In genomic region chr3:64792458-64792857, GRCh38 we compare ENCODE assay signal across 16 cellular contexts.
"Had no signal": no experiment of that assay in that cellular context is flagged by ENCODE, and none has a peak within 500 bp of the region (broad histone marks: within the 10 kb centered on the region; RNA-seq: fewer than 3 reads in every experiment).

No MANE protein-coding gene starts in this region.

- H3K27ac Mint-ChIP-seq: endodermal cell; immature natural killer cell; naive thymus-derived CD4-positive, alpha-beta T cell; nephron progenitor cell; stimulated activated effector memory CD8-positive, alpha-beta T cell treated with anti-CD3 and anti-CD28 coated beads, Interleukin-12 subunit alpha, Interleukin-12 subunit beta, amount 100 ng/mL, for 72 hours; stimulated activated naive CD8-positive, alpha-beta T cell treated with anti-CD3 and anti-CD28 coated beads, Interleukin-15, Interleukin-2, amounts not matched to agents 100 ng/mL and 50 ng/mL, for 24 hours had no signal

- H3K4me1 ChIP-seq: colonic mucosa, psoas muscle, upper lobe of left lung had no signal

- DNase-seq: colonic mucosa; dermis blood vessel endothelial cell; endodermal cell; gastrocnemius medialis; immature natural killer cell; naive thymus-derived CD4-positive, alpha-beta T cell; nephron progenitor cell; psoas muscle; retina; stimulated activated CD4-positive, alpha-beta T cell treated with anti-CD3 and anti-CD28 coated beads, Interleukin-4, amount 100 ng/mL, for 1 hour; stimulated activated CD8-positive, alpha-beta memory T cell treated with anti-CD3 and anti-CD28 coated beads, Interleukin-4, amount 100 ng/mL, for 48 hours; tibial artery; upper lobe of left lung; uterus had no signal

- ATAC-seq: gastrocnemius medialis; naive thymus-derived CD4-positive, alpha-beta T cell; psoas muscle; stimulated activated effector memory CD8-positive, alpha-beta T cell treated with anti-CD3 and anti-CD28 coated beads, Interleukin-12 subunit alpha, Interleukin-12 subunit beta, amount 100 ng/mL, for 72 hours had no signal

- H3K4me1 Mint-ChIP-seq: immature natural killer cell; naive thymus-derived CD4-positive, alpha-beta T cell; stimulated activated effector memory CD8-positive, alpha-beta T cell treated with anti-CD3 and anti-CD28 coated beads, Interleukin-12 subunit alpha, Interleukin-12 subunit beta, amount 100 ng/mL, for 72 hours had no signal

- H3K9me3 ChIP-seq: colonic mucosa, gastrocnemius medialis, psoas muscle, tibial artery, upper lobe of left lung, uterus had no signal

- H3K4me3 ChIP-seq: colonic mucosa, gastrocnemius medialis, psoas muscle, tibial artery, upper lobe of left lung, uterus had no signal

- H3K36me3 ChIP-seq: colonic mucosa, gastrocnemius medialis, tibial artery, upper lobe of left lung, uterus had no signal

- H3K27me3 Mint-ChIP-seq: naive thymus-derived CD4-positive, alpha-beta T cell; stimulated activated naive CD8-positive, alpha-beta T cell treated with anti-CD3 and anti-CD28 coated beads, Interleukin-15, Interleukin-2, amounts not matched to agents 100 ng/mL and 50 ng/mL, for 24 hours had no signal

- H3K27me3 ChIP-seq: colonic mucosa, gastrocnemius medialis, tibial artery, upper lobe of left lung, uterus had no signal

- H3K4me3 Mint-ChIP-seq: endodermal cell; immature natural killer cell; naive thymus-derived CD4-positive, alpha-beta T cell; nephron progenitor cell; stimulated activated effector memory CD8-positive, alpha-beta T cell treated with anti-CD3 and anti-CD28 coated beads, Interleukin-12 subunit alpha, Interleukin-12 subunit beta, amount 100 ng/mL, for 72 hours; stimulated activated naive CD8-positive, alpha-beta T cell treated with anti-CD3 and anti-CD28 coated beads, Interleukin-15, Interleukin-2, amounts not matched to agents 100 ng/mL and 50 ng/mL, for 24 hours had no signal

- H3K27ac ChIP-seq: colonic mucosa, gastrocnemius medialis, psoas muscle, tibial artery, upper lobe of left lung, uterus had no signal

- H3K9me3 Mint-ChIP-seq: endodermal cell; nephron progenitor cell; stimulated activated naive CD8-positive, alpha-beta T cell treated with anti-CD3 and anti-CD28 coated beads, Interleukin-15, Interleukin-2, amounts not matched to agents 100 ng/mL and 50 ng/mL, for 24 hours had no signal

- H3K36me3 Mint-ChIP-seq: naive thymus-derived CD4-positive, alpha-beta T cell; stimulated activated effector memory CD8-positive, alpha-beta T cell treated with anti-CD3 and anti-CD28 coated beads, Interleukin-12 subunit alpha, Interleukin-12 subunit beta, amount 100 ng/mL, for 72 hours had no signal
